30 cellular contexts compared by ENCODE assay signal in genomic region chr11:111148953-111149352, GRCh38.
A peak's percentile ranks its signal among the peaks of the same experiment; 100 is the strongest.
DNase-seq lines count a peak whose midpoint lies in the region; ATAC-seq and TF ChIP-seq lines count a peak whose summit lies in the region.
"Had no signal": no experiment of that assay in that cellular context is flagged by ENCODE, and none has a peak within 500 bp of the region (broad histone marks: within the 10 kb centered on the region; RNA-seq: fewer than 3 reads in every experiment).

No MANE protein-coding gene starts in this region.

- no peaks in the 10 kb centered on the region for H3K36me3 ChIP-seq in mesenchymal stem cell (ENCODE audit: control insufficient read depth in 1 of 2, insufficient read depth in 2 of 2, low read depth in 1 of 2, low read length in 2 of 2)
- H3K36me3 ChIP-seq: colonic mucosa, esophagus muscularis mucosa, heart left ventricle, thoracic aorta had no signal

- no peak overlapping the region for H4K91ac ChIP-seq in mesenchymal stem cell (ENCODE audit: low read length)

- H3K4me3 Mint-ChIP-seq in activated T-helper 1 cell treated with anti-CD3 and anti-CD28 coated beads, Interleukin-12 subunit alpha, Interleukin-12 subunit beta, Interleukin-2, Interleukin-4 antibody, amounts not matched to agents 30 ng/mL and 10 ng/mL and 1 ng/mL, durations not matched to agents 14 hours and 24 hours and 36 hours = no peak overlapping the region
- no peak overlapping the region for H3K4me3 Mint-ChIP-seq in nephron progenitor cell
- H3K4me3 Mint-ChIP-seq: activated CD4-positive, alpha-beta T cell treated with anti-CD3 and anti-CD28 coated beads, Interleukin-2, amount 10 ng/mL, durations not matched to agents 7 days and 5 days; activated naive CD8-positive, alpha-beta T cell treated with anti-CD3 and anti-CD28 coated beads, Interleukin-2, amount 50 U/mL, for 24 hours; activated T-cell treated with anti-CD3 and anti-CD28 coated beads, Interleukin-2, amount 50 U/mL, for 24 hours; brain; T-helper 2 cell treated with Interferon-gamma antibody and Interleukin-4, amounts not matched to agents 5 μg/mL and 100 μg/mL, for 36 hours had no signal

- H3K4ac ChIP-seq in mesenchymal stem cell (ENCODE audit: low read depth in 1 of 2, low read length in 2 of 2) = no peak overlapping the region

- no peak overlapping the region for H3K9ac ChIP-seq in mesenchymal stem cell (ENCODE audit: low read length)

- H2BK15ac ChIP-seq in mesenchymal stem cell (ENCODE audit: low read depth, poor library complexity, severe bottlenecking) = no peak overlapping the region

- TF ChIP-seq CTCF in nephron progenitor cell (IDR thresholded peaks at IDR 0.05) = no peak

- no peak overlapping the region for H3K18ac ChIP-seq in mesenchymal stem cell (ENCODE audit: low read depth in 1 of 2, low read length in 2 of 2)

- no peak overlapping the region for H2BK12ac ChIP-seq in mesenchymal stem cell (ENCODE audit: low read length in 2 of 2)

- no peak overlapping the region for H3K27ac ChIP-seq in mesenchymal stem cell (ENCODE audit: low read length, poor library complexity, severe bottlenecking)
- H3K27ac ChIP-seq: C4-2B, colonic mucosa, esophagus muscularis mucosa, heart left ventricle, PC-9, thoracic aorta had no signal

- H3K27ac Mint-ChIP-seq in activated T-helper 1 cell treated with anti-CD3 and anti-CD28 coated beads, Interleukin-12 subunit alpha, Interleukin-12 subunit beta, Interleukin-2, Interleukin-4 antibody, amounts not matched to agents 30 ng/mL and 10 ng/mL and 1 ng/mL, durations not matched to agents 14 hours and 24 hours and 36 hours = no peak overlapping the region
- no peak overlapping the region for H3K27ac Mint-ChIP-seq in nephron progenitor cell
- H3K27ac Mint-ChIP-seq: activated CD4-positive, alpha-beta T cell treated with anti-CD3 and anti-CD28 coated beads, Interleukin-2, amount 10 ng/mL, durations not matched to agents 7 days and 5 days; activated naive CD8-positive, alpha-beta T cell treated with anti-CD3 and anti-CD28 coated beads, Interleukin-2, amount 50 U/mL, for 24 hours; activated T-cell treated with anti-CD3 and anti-CD28 coated beads, Interleukin-2, amount 50 U/mL, for 24 hours; T-helper 2 cell treated with Interferon-gamma antibody and Interleukin-4, amounts not matched to agents 5 μg/mL and 100 μg/mL, for 36 hours had no signal

- H2BK5ac ChIP-seq in mesenchymal stem cell (ENCODE audit: low read depth, low read length, poor library complexity, severe bottlenecking) = no peak overlapping the region

- H3K4me1 ChIP-seq in mesenchymal stem cell (ENCODE audit: control insufficient read depth, insufficient read depth, low read depth, low read length) = no peaks in the 10 kb centered on the region
- H3K4me1 ChIP-seq: colonic mucosa, esophagus muscularis mucosa, heart left ventricle had no signal

- no peak overlapping the region for H2AFZ ChIP-seq in mesenchymal stem cell (ENCODE audit: low read depth, low read length)
- H2AFZ ChIP-seq: PC-9 had no signal

- H3K27me3 Mint-ChIP-seq in activated T-helper 1 cell treated with anti-CD3 and anti-CD28 coated beads, Interleukin-12 subunit alpha, Interleukin-12 subunit beta, Interleukin-2, Interleukin-4 antibody, amounts not matched to agents 30 ng/mL and 10 ng/mL and 1 ng/mL, durations not matched to agents 14 hours and 24 hours and 36 hours (ENCODE audit: insufficient read depth) = peaks cover 8% of the 10 kb centered on the region
- H3K27me3 Mint-ChIP-seq in nephron progenitor cell (ENCODE audit: low read depth, poor library complexity) = no peaks in the 10 kb centered on the region
- H3K27me3 Mint-ChIP-seq: activated naive CD8-positive, alpha-beta T cell treated with anti-CD3 and anti-CD28 coated beads, Interleukin-2, amount 50 U/mL, for 24 hours; brain had no signal

- no peaks in the 10 kb centered on the region for H3K9me3 ChIP-seq in mesenchymal stem cell (ENCODE audit: control insufficient read depth, low read length)
- H3K9me3 ChIP-seq: colonic mucosa, esophagus muscularis mucosa, heart left ventricle, thoracic aorta had no signal

- no peak overlapping the region for H2AK5ac ChIP-seq in mesenchymal stem cell (ENCODE audit: low read length, severe bottlenecking)

- no peak overlapping the region for H3K4me3 ChIP-seq in mesenchymal stem cell (ENCODE audit: insufficient read depth in 1 of 2, low read depth in 1 of 2, low read length in 2 of 2)
- H3K4me3 ChIP-seq: colonic mucosa, esophagus muscularis mucosa, heart left ventricle, K562, PC-9, thoracic aorta had no signal

- no peak overlapping the region for H3K23ac ChIP-seq in mesenchymal stem cell (ENCODE audit: low read length in 2 of 2)

- no peaks in the 10 kb centered on the region for H3K79me1 ChIP-seq in mesenchymal stem cell (replicated peaks; ENCODE audit: low read length, poor library complexity, severe bottlenecking)

- H3K36me3 Mint-ChIP-seq in activated T-helper 1 cell treated with anti-CD3 and anti-CD28 coated beads, Interleukin-12 subunit alpha, Interleukin-12 subunit beta, Interleukin-2, Interleukin-4 antibody, amounts not matched to agents 30 ng/mL and 10 ng/mL and 1 ng/mL, durations not matched to agents 14 hours and 24 hours and 36 hours (ENCODE audit: low read depth) = no peaks in the 10 kb centered on the region
- no peaks in the 10 kb centered on the region for H3K36me3 Mint-ChIP-seq in nephron progenitor cell (ENCODE audit: low read depth)
- H3K36me3 Mint-ChIP-seq: brain had no signal

- no peak overlapping the region for H3K14ac ChIP-seq in mesenchymal stem cell (ENCODE audit: low read length in 2 of 2)

- H3K27me3 ChIP-seq in mesenchymal stem cell (ENCODE audit: control insufficient read depth in 1 of 2, insufficient read depth in 1 of 2, low read length in 2 of 2) = peaks cover 0 to 5% of the 10 kb centered on the region in 2 experiments
- H3K27me3 ChIP-seq: colonic mucosa, esophagus muscularis mucosa had no signal

- peak; percentile 25; the same call in 1 of the 3 replicates for ATAC-seq in SK-N-SH treated with all-trans-retinoic acid at 6 μM for 48 hours
- ATAC-seq: activated naive CD8-positive, alpha-beta T cell treated with anti-CD3 and anti-CD28 coated beads, Interleukin-2, amount 50 U/mL, for 24 hours; HCT116; K562; Right ventricle myocardium inferior; stimulated activated naive CD8-positive, alpha-beta T cell treated with anti-CD3 and anti-CD28 coated beads, Interleukin-15, Interleukin-2, amounts not matched to agents 100 U/mL and 50 U/mL, for 24 hours had no signal

- H4K8ac ChIP-seq in mesenchymal stem cell (ENCODE audit: low read length) = no peak overlapping the region

- H3K4me2 ChIP-seq in mesenchymal stem cell (ENCODE audit: low read length, poor library complexity, severe bottlenecking) = no peak overlapping the region
- H3K4me2 ChIP-seq: PC-9 had no signal

- DNase-seq in LHCN-M2 (ENCODE audit: low read depth) (peak; percentile 35), fibroblast of gingiva (ENCODE audit: low read depth) (peak; percentile 3), mesenchymal stem cell (peak; percentile 1), NCI-H526 (lab: John Stamatoyannopoulos, UW) (no peak), nephron progenitor cell (no peak)
- DNase-seq in stimulated activated CD4-positive, alpha-beta T cell treated with anti-CD3 and anti-CD28 coated beads, Interleukin-4, amount 100 ng/mL, for 1 hour = no peak
- no peak for DNase-seq in activated T-helper 1 cell treated with anti-CD3 and anti-CD28 coated beads, Interleukin-12 subunit alpha, Interleukin-12 subunit beta, Interleukin-2, Interleukin-4 antibody, amounts not matched to agents 30 ng/mL and 10 ng/mL and 1 ng/mL, durations not matched to agents 14 hours and 24 hours and 36 hours (ENCODE audit: low spot score)
- DNase-seq: activated CD4-positive, alpha-beta T cell treated with anti-CD3 and anti-CD28 coated beads, Interleukin-2, amount 10 ng/mL, durations not matched to agents 7 days and 5 days; activated gamma-delta T cell treated with Interleukin-2 at 50 U/mL for 16 hours; activated naive CD8-positive, alpha-beta T cell treated with anti-CD3 and anti-CD28 coated beads, Interleukin-2, amount 50 U/mL, for 24 hours; activated T-cell treated with anti-CD3 and anti-CD28 coated beads, Interleukin-2, amount 50 U/mL, for 24 hours; colonic mucosa; DMS79; effector memory CD4-positive, alpha-beta T cell; GF-D8; heart left ventricle; MM.1S; NCI-H1417 treated with DMSO at 0.1 percent for 48 hours; NCI-H82; PC-9; stimulated activated naive CD8-positive, alpha-beta T cell treated with anti-CD3 and anti-CD28 coated beads, Interleukin-15, Interleukin-2, amounts not matched to agents 100 U/mL and 50 U/mL, for 24 hours had no signal

- no peak overlapping the region for H2BK120ac ChIP-seq in mesenchymal stem cell (ENCODE audit: low read depth, low read length)

- H3K4me1 Mint-ChIP-seq in activated T-helper 1 cell treated with anti-CD3 and anti-CD28 coated beads, Interleukin-12 subunit alpha, Interleukin-12 subunit beta, Interleukin-2, Interleukin-4 antibody, amounts not matched to agents 30 ng/mL and 10 ng/mL and 1 ng/mL, durations not matched to agents 14 hours and 24 hours and 36 hours (ENCODE audit: low read depth) = no peaks in the 10 kb centered on the region
- H3K4me1 Mint-ChIP-seq in nephron progenitor cell = no peaks in the 10 kb centered on the region
- H3K4me1 Mint-ChIP-seq: activated CD4-positive, alpha-beta T cell treated with anti-CD3 and anti-CD28 coated beads, Interleukin-2, amount 10 ng/mL, durations not matched to agents 7 days and 5 days; activated naive CD8-positive, alpha-beta T cell treated with anti-CD3 and anti-CD28 coated beads, Interleukin-2, amount 50 U/mL, for 24 hours; brain had no signal

- no peaks in the 10 kb centered on the region for H3K9me3 Mint-ChIP-seq in activated T-helper 1 cell treated with anti-CD3 and anti-CD28 coated beads, Interleukin-12 subunit alpha, Interleukin-12 subunit beta, Interleukin-2, Interleukin-4 antibody, amounts not matched to agents 30 ng/mL and 10 ng/mL and 1 ng/mL, durations not matched to agents 14 hours and 24 hours and 36 hours
- H3K9me3 Mint-ChIP-seq in nephron progenitor cell = no peaks in the 10 kb centered on the region
- H3K9me3 Mint-ChIP-seq: activated CD4-positive, alpha-beta T cell treated with anti-CD3 and anti-CD28 coated beads, Interleukin-2, amount 10 ng/mL, durations not matched to agents 7 days and 5 days; activated naive CD8-positive, alpha-beta T cell treated with anti-CD3 and anti-CD28 coated beads, Interleukin-2, amount 50 U/mL, for 24 hours; activated T-cell treated with anti-CD3 and anti-CD28 coated beads, Interleukin-2, amount 50 U/mL, for 24 hours; brain; T-helper 2 cell treated with Interferon-gamma antibody and Interleukin-4, amounts not matched to agents 5 μg/mL and 100 μg/mL, for 36 hours had no signal

- intact Hi-C loops in activated T-helper 1 cell treated with anti-CD3 and anti-CD28 coated beads, Interleukin-12 subunit alpha, Interleukin-12 subunit beta, Interleukin-2, Interleukin-4 antibody, amounts not matched to agents 30 ng/mL and 10 ng/mL and 1 ng/mL, durations not matched to agents 14 hours and 24 hours and 36 hours (cut with micrococcal nuclease) = no loop called here

TF ChIP-seq in SK-N-SH treated with all-trans-retinoic acid at 6 μM for 48 hours, 23 proteins besides CTCF, POLR2A, EP300 and RAD21 (continues in another document):
- TF ChIP-seq ESRRG (CRISPR knock-in tag; IDR thresholded peaks at IDR 0.05) (no peak), ISL1 (CRISPR knock-in tag; IDR thresholded peaks at IDR 0.05) (peak; percentile 34), OSR1 (CRISPR knock-in tag; IDR thresholded peaks at IDR 0.05) (no peak), GLIS3 (CRISPR knock-in tag; IDR thresholded peaks at IDR 0.05) (no peak), PPARA (CRISPR knock-in tag; IDR thresholded peaks at IDR 0.05; ENCODE audit: borderline replicate concordance) (no peak)

Comparison
In these comparisons a context has a peak if more than half of its experiments do, and no peak if none do; other contexts are left out.
1. DNase-seq: peak in LHCN-M2 (single experiment), fibroblast of gingiva (single experiment) and mesenchymal stem cell (single experiment); none in NCI-H526 (0 of 2), stimulated activated CD4-positive, alpha-beta T cell treated with anti-CD3 and anti-CD28 coated beads, Interleukin-4, amount 100 ng/mL, for 1 hour (single experiment), activated T-helper 1 cell treated with anti-CD3 and anti-CD28 coated beads, Interleukin-12 subunit alpha, Interleukin-12 subunit beta, Interleukin-2, Interleukin-4 antibody, amounts not matched to agents 30 ng/mL and 10 ng/mL and 1 ng/mL, durations not matched to agents 14 hours and 24 hours and 36 hours (single experiment) and nephron progenitor cell (single experiment).